ENCODE assay signal across 18 cellular contexts in the genomic region with DNA sequence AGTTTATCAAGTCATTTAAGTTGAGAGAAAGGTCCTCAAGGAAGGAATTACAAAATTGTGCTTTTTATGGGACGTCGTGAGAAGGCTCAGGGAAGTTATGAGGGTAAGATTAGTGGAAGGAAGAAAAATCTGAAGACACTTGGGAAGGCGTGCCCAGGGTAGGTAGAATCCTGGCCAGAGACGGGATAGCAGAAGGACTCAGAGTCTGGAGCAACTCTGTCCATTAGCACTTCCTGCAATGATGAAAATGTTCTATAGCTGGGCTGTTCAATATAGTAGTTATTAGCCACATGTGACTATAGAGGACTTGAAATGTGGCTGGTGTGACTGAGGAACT.
DNase-seq lines count a peak whose midpoint lies in the region; ATAC-seq and TF ChIP-seq lines count a peak whose summit lies in the region.
"Had no signal": no experiment of that assay in that cellular context is flagged by ENCODE, and none has a peak within 500 bp of the region (broad histone marks: within the 10 kb centered on the region; RNA-seq: fewer than 3 reads in every experiment).

No MANE protein-coding gene starts in this region.

- H3K4me1 ChIP-seq in PC-3 (ENCODE audit: insufficient read depth, low read length) = peaks cover 51% of the 10 kb centered on the region
- peaks cover 0 to 8% of the 10 kb centered on the region in 2 donors for H3K4me1 ChIP-seq in breast epithelium
- no peaks in the 10 kb centered on the region for H3K4me1 ChIP-seq in mesenchymal stem cell (ENCODE audit: control insufficient read depth, insufficient read depth, low read depth, low read length)
- H3K4me1 ChIP-seq in tibial artery = peaks cover 0 to 28% (median 22%) of the 10 kb centered on the region in 4 donors

- peak overlapping the region; percentile 71 for H3K9ac ChIP-seq in PC-3 (ENCODE audit: low read length)
- no peak overlapping the region for H3K9ac ChIP-seq in mesenchymal stem cell (ENCODE audit: low read length)
- H3K9ac ChIP-seq: BLaER1 treated with 17β-estradiol and CSF1 and Interleukin-3, amounts not matched to agents 10 nM and 100 nM had no signal

- H3K4me2 ChIP-seq in PC-3 (ENCODE audit: low read length) (peak overlapping the region; percentile 53), mesenchymal stem cell (ENCODE audit: low read length, poor library complexity, severe bottlenecking) (no peak overlapping the region)

- no peaks in the 10 kb centered on the region for H3K79me2 ChIP-seq in PC-3 (ENCODE audit: low read length)

- H2AFZ ChIP-seq in PC-3 (ENCODE audit: low read length) (no peak overlapping the region), mesenchymal stem cell (ENCODE audit: low read depth, low read length) (no peak overlapping the region)

- no peaks in the 10 kb centered on the region for H3K9me2 ChIP-seq in PC-3 (replicated peaks; ENCODE audit: low read length)

- H3K4ac ChIP-seq in mesenchymal stem cell (ENCODE audit: low read depth in 1 of 2, low read length in 2 of 2) = peak overlapping the region in 1 of 2 experiments; percentile 61

- POLR2A ChIA-PET in PC-3 (lab: Charles Lee; ENCODE audit: unreplicated experiment) = no interaction called here

- no peak for DNase-seq in PC-3
- DNase-seq in breast epithelium (ENCODE audit: low spot score in 2 of 2) = no peak
- no peak for DNase-seq in mesenchymal stem cell
- no peak for DNase-seq in tibial artery
- no peak for DNase-seq in COLO668 (lab: John Stamatoyannopoulos, UW; ENCODE audit: unreplicated experiment)
- DNase-seq in NCI-H82 treated with DMSO at 0.1 percent for 48 hours (lab: John Stamatoyannopoulos, UW; ENCODE audit: unreplicated experiment) = no peak
- DNase-seq: activated CD4-positive, alpha-beta T cell treated with anti-CD3 and anti-CD28 coated beads, Interleukin-2, amount 10 ng/mL, durations not matched to agents 7 days and 5 days; activated naive CD4-positive, alpha-beta T cell treated with Interleukin-2 at 50 U/mL for 16 hours; anterior cingulate cortex; cortex of kidney; GDM1; MV-4-11; NCI-H2029 treated with DMSO at 0.1 percent for 48 hours; NCI-H524 treated with DMSO at 0.1 percent for 48 hours; stimulated activated CD4-positive, alpha-beta T cell treated with anti-CD3 and anti-CD28 coated beads, Interleukin-2, amount 100 ng/mL, for 48 hours had no signal

- H4K91ac ChIP-seq in mesenchymal stem cell (ENCODE audit: low read length) = no peak overlapping the region

- CTCF ChIA-PET in PC-3 (lab: Charles Lee) = no interaction called here

- TF ChIP-seq CTCF in PC-3 (conservative IDR thresholded peaks at IDR 0.05; ENCODE audit: low read depth, low read length) (no peak), breast epithelium (IDR thresholded peaks at IDR 0.05) (no peak), tibial artery (IDR thresholded peaks at IDR 0.05) (no peak)

- no peak overlapping the region for H2BK15ac ChIP-seq in mesenchymal stem cell (ENCODE audit: low read depth, poor library complexity, severe bottlenecking)

- H3K23ac ChIP-seq in mesenchymal stem cell (ENCODE audit: low read length in 2 of 2) = no peak overlapping the region

- no peak overlapping the region for H2BK5ac ChIP-seq in mesenchymal stem cell (ENCODE audit: low read depth, low read length, poor library complexity, severe bottlenecking)

- no peak overlapping the region for H2AK5ac ChIP-seq in mesenchymal stem cell (ENCODE audit: low read length, severe bottlenecking)

- no peak for ATAC-seq in PC-3
- ATAC-seq in GM21723 (IDR thresholded peaks at IDR 0.05; ENCODE audit: unreplicated experiment) = no peak
- ATAC-seq in HG02759 (IDR thresholded peaks at IDR 0.05; ENCODE audit: unreplicated experiment) = no peak

- H3K79me1 ChIP-seq in mesenchymal stem cell (replicated peaks; ENCODE audit: low read length, poor library complexity, severe bottlenecking) = no peaks in the 10 kb centered on the region

- H3K4me3 ChIP-seq in PC-3 (ENCODE audit: low read length) (no peak overlapping the region), breast epithelium (no peak overlapping the region), mesenchymal stem cell (ENCODE audit: insufficient read depth in 1 of 2, low read depth in 1 of 2, low read length in 2 of 2) (no peak overlapping the region), tibial artery (no peak overlapping the region)
- H3K4me3 ChIP-seq: BLaER1 treated with 17β-estradiol and CSF1 and Interleukin-3, amounts not matched to agents 10 nM and 100 nM had no signal

- no peak overlapping the region for H4K8ac ChIP-seq in mesenchymal stem cell (ENCODE audit: low read length)

- intact Hi-C loops in PC-3 (cut with micrococcal nuclease) = no loop called here
- intact Hi-C loops in breast epithelium (cut with DNase I; ENCODE audit: low total_unique reads) = no loop called here
- intact Hi-C loops in tibial artery (cut with DNase I; ENCODE audit: low total_unique reads) = no loop called here

- H3K36me3 ChIP-seq in PC-3 (ENCODE audit: low read depth, low read length) (no peaks in the 10 kb centered on the region), breast epithelium (no peaks in the 10 kb centered on the region), mesenchymal stem cell (ENCODE audit: control insufficient read depth in 1 of 2, insufficient read depth in 2 of 2, low read depth in 1 of 2, low read length in 2 of 2) (no peaks in the 10 kb centered on the region), tibial artery (no peaks in the 10 kb centered on the region)
- H3K36me3 ChIP-seq: BLaER1 treated with 17β-estradiol and CSF1 and Interleukin-3, amounts not matched to agents 10 nM and 100 nM had no signal

- peak overlapping the region in 1 of 2 experiments; percentile 72 for H2BK12ac ChIP-seq in mesenchymal stem cell (ENCODE audit: low read length in 2 of 2)

- no peak overlapping the region for H2BK120ac ChIP-seq in mesenchymal stem cell (ENCODE audit: low read depth, low read length)

- BruUV-seq in PC-3 (replicated peaks; lab: Mats Ljungman, UMichigan) = no TSS peak

- H4K20me1 ChIP-seq in PC-3 (ENCODE audit: low read length) = no peaks in the 10 kb centered on the region
- H4K20me1 ChIP-seq: BLaER1 treated with 17β-estradiol and CSF1 and Interleukin-3, amounts not matched to agents 10 nM and 100 nM had no signal

- H3K27me3 ChIP-seq in PC-3 (ENCODE audit: low read length) (no peaks in the 10 kb centered on the region), breast epithelium (no peaks in the 10 kb centered on the region), mesenchymal stem cell (ENCODE audit: control insufficient read depth in 1 of 2, insufficient read depth in 1 of 2, low read length in 2 of 2) (no peaks in the 10 kb centered on the region), tibial artery (no peaks in the 10 kb centered on the region)
- H3K27me3 ChIP-seq: BLaER1 treated with 17β-estradiol and CSF1 and Interleukin-3, amounts not matched to agents 10 nM and 100 nM had no signal

- H3F3A ChIP-seq in PC-3 (ENCODE audit: low read length, unreplicated experiment) = peaks cover 3% of the 10 kb centered on the region

- 77% methylated on average over 4 of the region's 4 CpGs for WGBS in mesenchymal stem cell

- peak overlapping the region; percentile 94 for H3K27ac ChIP-seq in PC-3 (ENCODE audit: low read length)
- peak overlapping the region; percentile 81 to 86 for H3K27ac ChIP-seq in breast epithelium
- peak overlapping the region; percentile 79 for H3K27ac ChIP-seq in mesenchymal stem cell (ENCODE audit: low read length, poor library complexity, severe bottlenecking)
- peak overlapping the region; percentile 68 to 71 for H3K27ac ChIP-seq in tibial artery
- H3K27ac ChIP-seq: BLaER1 treated with 17β-estradiol and CSF1 and Interleukin-3, amounts not matched to agents 10 nM and 100 nM had no signal

- no peak overlapping the region for H3K14ac ChIP-seq in mesenchymal stem cell (ENCODE audit: low read length in 2 of 2)

- H3K18ac ChIP-seq in mesenchymal stem cell (ENCODE audit: low read depth in 1 of 2, low read length in 2 of 2) = no peak overlapping the region

- TF ChIP-seq POLR2A in breast epithelium (IDR thresholded peaks at IDR 0.05) = no peak

- H3K9me3 ChIP-seq in PC-3 (ENCODE audit: low read length) (no peaks in the 10 kb centered on the region), breast epithelium (no peaks in the 10 kb centered on the region), mesenchymal stem cell (ENCODE audit: control insufficient read depth, low read length) (no peaks in the 10 kb centered on the region), tibial artery (no peaks in the 10 kb centered on the region)
- H3K9me3 ChIP-seq: BLaER1 treated with 17β-estradiol and CSF1 and Interleukin-3, amounts not matched to agents 10 nM and 100 nM had no signal
